ENCODE assay signal across 11 cellular contexts in genomic region chr5:178112545-178112944, GRCh38. TPM values are rescaled to one million over a fixed set of nuclear protein-coding genes. Genes with fewer than 3 reads are reported as not detected.
A peak's percentile ranks its signal among the peaks of the same experiment; 100 is the strongest.
DNase-seq lines count a peak whose midpoint lies in the region; ATAC-seq, FAIRE-seq and TF ChIP-seq lines count a peak whose summit lies in the region.
"Had no signal": no experiment of that assay in that cellular context is flagged by ENCODE, and none has a peak within 500 bp of the region (broad histone marks: within the 10 kb centered on the region; RNA-seq: fewer than 3 reads in every experiment).

No MANE protein-coding gene starts in this region.

- H2BK15ac ChIP-seq in H1 (ENCODE audit: low read length): no peak overlapping the region

- H3K36me3 ChIP-seq in SJCRH30 (peaks cover 5% of the 10 kb centered on the region; the same call in 1 of the 2 replicates), H1 (ENCODE audit: control insufficient read depth in 2 of 4, insufficient read depth in 4 of 4, low read length in 3 of 4) (no peaks in the 10 kb centered on the region), parathyroid adenoma (ENCODE audit: control insufficient read depth, insufficient read depth, low read length) (no peaks in the 10 kb centered on the region)
- H3K36me3 ChIP-seq: neutrophil had no signal

- peak overlapping the region; percentile 78 for H3K4me3 ChIP-seq in SJCRH30
- H3K4me3 ChIP-seq in H1 (ENCODE audit: extremely low read depth in 1 of 4, insufficient read depth in 2 of 4, low read depth in 3 of 4, low read length in 4 of 4): peak overlapping the region; percentile 22 to 98 (median 68); a peak in 5 of 8 replicates
- peak overlapping the region; percentile 56 for H3K4me3 ChIP-seq in parathyroid adenoma (ENCODE audit: low read depth, low read length)

- H4K5ac ChIP-seq in H1 (ENCODE audit: insufficient read length, low read depth, low read length): no peak overlapping the region

- no peak overlapping the region for H3K9ac ChIP-seq in H1 (replicated peaks in 1 of 4; ENCODE audit: extremely low read depth in 1 of 4, low read depth in 3 of 4, low read length in 3 of 4)
- H3K9ac ChIP-seq in parathyroid adenoma: no peak overlapping the region

- peaks cover 11 to 44% of the 10 kb centered on the region in 2 experiments; a peak in 3 of 4 replicates for H3K79me2 ChIP-seq in H1 (ENCODE audit: control insufficient read depth in 1 of 2, insufficient read depth in 2 of 2, low read length in 2 of 2)
- H3K79me2 ChIP-seq in parathyroid adenoma: peaks cover 3% of the 10 kb centered on the region

- no peak overlapping the region for H2AK5ac ChIP-seq in H1 (ENCODE audit: low read depth, low read length)

- 77% methylated on average over 5 of the region's 5 CpGs; no CpG with 5 or more reads in 1 of the 2 experiments for WGBS in H1 (ENCODE audit: extremely low coverage in 1 of 2, insufficient coverage in 1 of 2, insufficient read length in 1 of 2, insufficient replicate concordance in 2 of 2, low coverage in 1 of 2, low lambda C conversion rate in 2 of 2, missing lambda C conversion rate in 1 of 2), 2 experiments

- FAIRE-seq in H1 (lab: Jason Lieb, UNC): no peak
- FAIRE-seq: A204.1 had no signal

- no peak for DNase-seq in activated CD4-positive, alpha-beta T cell treated with anti-CD3 and anti-CD28 coated beads for 36 hours
- no peak for DNase-seq in activated CD4-positive, alpha-beta T cell treated with anti-CD3 and anti-CD28 coated beads for 1 hour
- DNase-seq in SJCRH30 (no peak), H1 (ENCODE audit: low read depth in 1 of 2, low spot score in 2 of 2) (no peak), pons (ENCODE audit: low spot score) (no peak), NCI-H774 (lab: John Stamatoyannopoulos, UW) (no peak)
- DNase-seq: GOT3 had no signal

- H3K36me3 Mint-ChIP-seq in activated CD4-positive, alpha-beta T cell treated with anti-CD3 and anti-CD28 coated beads for 36 hours (ENCODE audit: low read depth): peaks cover 2% of the 10 kb centered on the region

- no peak overlapping the region for H4K8ac ChIP-seq in H1 (ENCODE audit: extremely low read depth, insufficient read depth, low read length)

- H3K4me3 Mint-ChIP-seq in activated CD4-positive, alpha-beta T cell treated with anti-CD3 and anti-CD28 coated beads for 36 hours: peak overlapping the region; percentile 65

- TF ChIP-seq CTCF in H1 (IDR thresholded peaks at IDR 0.05; ENCODE audit: control extremely low read depth in 1 of 3, insufficient read depth in 1 of 3, low read depth in 1 of 3, low read length in 3 of 3): no peak
- no peak for TF ChIP-seq CTCF in parathyroid adenoma (IDR thresholded peaks at IDR 0.05)

- H3K79me1 ChIP-seq in H1 (ENCODE audit: low read depth, low read length): peaks cover 13% of the 10 kb centered on the region

- no peak for TF ChIP-seq POLR2A in H1 (IDR thresholded peaks at IDR 0.05; ENCODE audit: control extremely low read depth in 1 of 2, low read depth in 2 of 2, low read length in 2 of 2)

- peaks cover 6% of the 10 kb centered on the region for H3K27me3 Mint-ChIP-seq in activated CD4-positive, alpha-beta T cell treated with anti-CD3 and anti-CD28 coated beads for 36 hours

- CTCF ChIA-PET in activated CD4-positive, alpha-beta T cell treated with anti-CD3 and anti-CD28 coated beads for 36 hours (lab: Charles Lee): no interaction called here
- CTCF ChIA-PET in H1 (lab: Charles Lee; ENCODE audit: partially characterized antibody): interaction anchor here (0.6 to 1.5 kb wide), 5 partner anchors 10 to 32 kb away, joined by 3 to 4 read pairs (median 4); partner anchors contain the start of gene RMND5B

- H3K23me2 ChIP-seq in H1 (ENCODE audit: low read depth, low read length): peaks cover 20% of the 10 kb centered on the region

- H2BK120ac ChIP-seq in H1 (replicated peaks; ENCODE audit: low read depth, low read length): no peak overlapping the region

- H3K56ac ChIP-seq in H1 (replicated peaks; ENCODE audit: insufficient read length, low read depth, low read length): no peak overlapping the region

- POLR2A ChIA-PET in activated CD4-positive, alpha-beta T cell treated with anti-CD3 and anti-CD28 coated beads for 36 hours (lab: Charles Lee): no interaction called here
- POLR2A ChIA-PET in H1 (lab: Charles Lee; ENCODE audit: partially characterized antibody): interaction anchor here (3.3 to 27.9 kb wide), 2 partner anchors 21 to 31 kb away, joined by 13 to 1250 read pairs; partner anchors contain the start of genes NHP2 and RMND5B

- H3K18ac ChIP-seq in H1 (ENCODE audit: extremely low read depth, low read length): no peak overlapping the region

- H3K27me3 ChIP-seq in SJCRH30: no peaks in the 10 kb centered on the region
- no peaks in the 10 kb centered on the region for H3K27me3 ChIP-seq in H1 (replicated peaks in 1 of 4; ENCODE audit: control insufficient read depth in 3 of 4, extremely low read depth in 1 of 4, insufficient read depth in 3 of 4, low read length in 3 of 4)
- H3K27me3 ChIP-seq in parathyroid adenoma (ENCODE audit: control insufficient read depth, insufficient read depth, low read length): no peaks in the 10 kb centered on the region

- no peak for TF ChIP-seq RAD21 in H1 (IDR thresholded peaks at IDR 0.05 in 1 of 2, conservative IDR thresholded peaks at IDR 0.05 in 1 of 2; ENCODE audit: low read depth in 2 of 2, low read length in 2 of 2)

- no peak overlapping the region for H2BK20ac ChIP-seq in H1 (ENCODE audit: low read length)

- H3K4me1 Mint-ChIP-seq in activated CD4-positive, alpha-beta T cell treated with anti-CD3 and anti-CD28 coated beads for 36 hours: peaks cover 36% of the 10 kb centered on the region

- H3K23ac ChIP-seq in H1 (ENCODE audit: insufficient read length): no peak overlapping the region

- no peaks in the 10 kb centered on the region; the same call in 1 of the 2 replicates for H3K9me3 ChIP-seq in SJCRH30 (replicated peaks)
- H3K9me3 ChIP-seq in H1 (ENCODE audit: insufficient read depth in 2 of 2, low read depth in 1 of 2, low read length in 1 of 2): no peaks in the 10 kb centered on the region
- no peaks in the 10 kb centered on the region for H3K9me3 ChIP-seq in parathyroid adenoma (ENCODE audit: control insufficient read depth, low read length)
- H3K9me3 ChIP-seq: neutrophil had no signal

- no peak overlapping the region for H3K27ac ChIP-seq in SJCRH30
- H3K27ac ChIP-seq in H1 (ENCODE audit: low read depth, low read length): no peak overlapping the region
- H3K27ac ChIP-seq in parathyroid adenoma: peak overlapping the region; percentile 59
- H3K27ac ChIP-seq: neutrophil had no signal

- H3K4ac ChIP-seq in H1 (replicated peaks; ENCODE audit: insufficient read length, low read depth, low read length): no peak overlapping the region

- H3K4me2 ChIP-seq in H1 (ENCODE audit: insufficient read depth in 1 of 2, low read depth in 2 of 2, low read length in 2 of 2) (peak overlapping the region; percentile 93 to 97), parathyroid adenoma (ENCODE audit: low read length) (peak overlapping the region; percentile 77)

- H2BK5ac ChIP-seq in H1 (ENCODE audit: low read depth, low read length): no peak overlapping the region

- intact Hi-C loops in activated CD4-positive, alpha-beta T cell treated with anti-CD3 and anti-CD28 coated beads for 36 hours (cut with DNase I, micrococcal nuclease): no loop called here

- peaks cover 21% of the 10 kb centered on the region for H3K4me1 ChIP-seq in SJCRH30
- H3K4me1 ChIP-seq in H1 (replicated peaks in 1 of 4; ENCODE audit: control insufficient read depth in 3 of 4, insufficient read depth in 4 of 4, low read length in 3 of 4): peaks cover 3 to 38% (median 25%) of the 10 kb centered on the region in 4 experiments
- peaks cover 15% of the 10 kb centered on the region for H3K4me1 ChIP-seq in parathyroid adenoma

- H4K91ac ChIP-seq in H1 (replicated peaks; ENCODE audit: insufficient read length, low read length): no peak overlapping the region

- H2AFZ ChIP-seq in H1 (ENCODE audit: low read length): no peak overlapping the region
- H2AFZ ChIP-seq in parathyroid adenoma: peak overlapping the region; percentile 94

- ATAC-seq in activated CD4-positive, alpha-beta T cell treated with anti-CD3 and anti-CD28 coated beads for 36 hours: no peak
- ATAC-seq in GM19023 (IDR thresholded peaks at IDR 0.05; ENCODE audit: unreplicated experiment): no peak

- TF ChIP-seq EP300 in H1 (IDR thresholded peaks at IDR 0.05; ENCODE audit: borderline replicate concordance in 1 of 2, low read depth in 2 of 2, low read length in 2 of 2): no peak

- H4K20me1 ChIP-seq in H1 (replicated peaks in 1 of 2; ENCODE audit: control insufficient read depth in 1 of 2, insufficient read depth in 2 of 2, low read length in 2 of 2): peaks cover 0 to 8% of the 10 kb centered on the region in 2 experiments

- peak overlapping the region; percentile 35; the same call in 1 of the 2 replicates for H2BK12ac ChIP-seq in H1 (ENCODE audit: low read depth, low read length)

- H3K27ac Mint-ChIP-seq in activated CD4-positive, alpha-beta T cell treated with anti-CD3 and anti-CD28 coated beads for 36 hours: peak overlapping the region; percentile 69

- H3K9me3 Mint-ChIP-seq in activated CD4-positive, alpha-beta T cell treated with anti-CD3 and anti-CD28 coated beads for 36 hours (ENCODE audit: low read depth): peaks cover 3% of the 10 kb centered on the region

- H3K14ac ChIP-seq in H1 (ENCODE audit: insufficient read length): no peak overlapping the region

RNA-seq across cellular contexts. Expression of gene N4BP3, which starts 0.8 kb away (rescaled TPM):
- total RNA-seq in activated CD4-positive, alpha-beta T cell treated with anti-CD3 and anti-CD28 coated beads for 36 hours: 1 to 10 TPM; 3.3 to 3.7 TPM
- total RNA-seq in SJCRH30 (2014; rRNA removed; shearing (Covaris generic)): 43.8 and 45.8 TPM in 2 replicates
- total RNA-seq in H1 (2021; fragmentation: NEBNext Ultra II Directional; extraction: Animal tissue kit (Norgen Biotek cat#: 25700)): 36.0 and 39.2 TPM in 2 replicates
- 13.1 and 23.4 TPM in 2 replicates for polyA plus RNA-seq in H1 (2011; rRNA removed)
- 19.4 TPM for polyA plus RNA-seq in H1 (2011; cell fraction: cytosol; rRNA removed)
- 41.9 TPM for polyA plus RNA-seq in H1 (2011; cell fraction: nucleus; rRNA removed)
- 16.8 to 24.3 TPM (median 21.3 TPM) in 4 replicates for polyA plus RNA-seq in H1 (2012, experiment 1 of 2)
- 18.5 TPM for polyA plus RNA-seq in H1 (2012, experiment 2 of 2)
- 16.7 TPM for polyA plus RNA-seq in H1 (2013, experiment 1 of 2)
- polyA plus RNA-seq in H1 (2013, experiment 2 of 2): 15.9 TPM
- 13.0 and 17.4 TPM in 2 replicates for polyA minus RNA-seq in H1 (2011; rRNA and poly(A)+ RNA removed)
- 22.0 TPM for polyA minus RNA-seq in H1 (2011; cell fraction: cytosol; rRNA and poly(A)+ RNA removed)
- polyA minus RNA-seq in H1 (2011; cell fraction: nucleus; rRNA and poly(A)+ RNA removed): 32.8 TPM

RNA-seq across cellular contexts. Expression of gene RMND5B, which starts 18.3 kb away (rescaled TPM):
- 10 to 100 TPM; 24.1 to 28.7 TPM for total RNA-seq in activated CD4-positive, alpha-beta T cell treated with anti-CD3 and anti-CD28 coated beads for 36 hours
- 24.6 and 24.7 TPM in 2 replicates for total RNA-seq in SJCRH30 (2014; rRNA removed; shearing (Covaris generic))
- 74.6 and 75.9 TPM in 2 replicates for total RNA-seq in H1 (2021; fragmentation: NEBNext Ultra II Directional; extraction: Animal tissue kit (Norgen Biotek cat#: 25700))
- polyA plus RNA-seq in H1 (2011; rRNA removed): 90.2 and 106 TPM in 2 replicates
- polyA plus RNA-seq in H1 (2011; cell fraction: cytosol; rRNA removed): 105 TPM
- polyA plus RNA-seq in H1 (2011; cell fraction: nucleus; rRNA removed): 153 TPM
- 65.3 to 93.7 TPM (median 87.0 TPM) in 4 replicates for polyA plus RNA-seq in H1 (2012, experiment 1 of 2)
- polyA plus RNA-seq in H1 (2012, experiment 2 of 2): 74.6 TPM
- polyA plus RNA-seq in H1 (2013, experiment 1 of 2): 53.0 TPM
- 51.3 TPM for polyA plus RNA-seq in H1 (2013, experiment 2 of 2)
- 107 and 109 TPM in 2 replicates for polyA minus RNA-seq in H1 (2011; rRNA and poly(A)+ RNA removed)
- polyA minus RNA-seq in H1 (2011; cell fraction: cytosol; rRNA and poly(A)+ RNA removed): 52.0 TPM
- polyA minus RNA-seq in H1 (2011; cell fraction: nucleus; rRNA and poly(A)+ RNA removed): 71.2 TPM

RNA-seq across cellular contexts. Expression of gene NHP2, which starts 41.1 kb away (rescaled TPM):
- total RNA-seq in activated CD4-positive, alpha-beta T cell treated with anti-CD3 and anti-CD28 coated beads for 36 hours: 100 to 1,000 TPM; 244 TPM
- 277 and 303 TPM in 2 replicates for total RNA-seq in SJCRH30 (2014; rRNA removed; shearing (Covaris generic))
- total RNA-seq in H1 (2021; fragmentation: NEBNext Ultra II Directional; extraction: Animal tissue kit (Norgen Biotek cat#: 25700)): 263 and 281 TPM in 2 replicates
- 241 and 344 TPM in 2 replicates for polyA plus RNA-seq in H1 (2011; rRNA removed)
- polyA plus RNA-seq in H1 (2011; cell fraction: cytosol; rRNA removed): 302 TPM
- 166 TPM for polyA plus RNA-seq in H1 (2011; cell fraction: nucleus; rRNA removed)
- 273 to 334 TPM (median 320 TPM) in 4 replicates for polyA plus RNA-seq in H1 (2012, experiment 1 of 2)
- polyA plus RNA-seq in H1 (2012, experiment 2 of 2): 440 TPM
- 244 TPM for polyA plus RNA-seq in H1 (2013, experiment 1 of 2)
- 251 TPM for polyA plus RNA-seq in H1 (2013, experiment 2 of 2)
- polyA minus RNA-seq in H1 (2011; rRNA and poly(A)+ RNA removed): 58.6 and 61.0 TPM in 2 replicates
- polyA minus RNA-seq in H1 (2011; cell fraction: cytosol; rRNA and poly(A)+ RNA removed): 117 TPM
- 80.9 TPM for polyA minus RNA-seq in H1 (2011; cell fraction: nucleus; rRNA and poly(A)+ RNA removed)
